In the genomic region with DNA sequence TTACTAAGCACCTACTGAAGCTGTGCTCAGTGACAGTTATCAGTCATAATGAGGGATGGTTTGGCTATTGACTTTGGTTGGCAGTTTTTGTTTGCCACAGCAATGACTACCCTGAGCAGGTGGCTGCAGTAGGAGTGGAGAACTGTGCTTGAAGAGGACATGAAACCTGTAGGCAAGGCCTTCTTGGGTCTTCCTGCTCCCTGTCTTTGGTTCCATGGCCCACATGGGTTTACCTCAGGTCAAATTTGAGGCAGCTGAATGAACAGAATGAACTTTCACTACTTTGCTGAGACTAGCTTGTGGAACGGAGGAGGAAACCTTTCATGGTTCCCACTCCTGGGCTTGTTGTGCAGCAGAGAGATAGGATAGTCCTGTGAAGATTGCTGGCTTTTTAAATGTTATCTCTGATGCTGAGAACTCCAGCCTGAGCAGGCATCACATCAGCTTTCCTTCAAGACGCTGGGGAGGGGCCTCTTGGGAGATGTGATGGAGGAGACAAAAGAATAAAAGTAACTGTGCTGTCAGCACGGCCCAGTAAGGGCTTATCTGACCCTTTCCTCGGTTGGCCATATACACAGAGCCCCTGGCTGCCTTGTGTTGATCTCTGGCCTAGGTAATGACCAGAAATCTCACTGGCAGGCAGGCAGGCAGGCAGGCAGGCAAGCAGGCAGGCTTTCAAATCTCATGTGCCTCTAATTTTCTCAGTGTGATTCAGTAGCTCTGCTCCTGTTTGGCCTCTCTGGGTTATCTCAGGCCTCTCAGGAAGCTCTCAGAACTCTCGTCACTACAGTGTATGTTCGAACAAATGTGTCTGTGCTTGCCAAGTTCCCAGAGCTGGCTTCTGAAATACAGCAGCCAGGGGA, we compare ENCODE assay signal across 1 cellular context.
TF ChIP-seq lines count a peak whose summit lies in the region.

No MANE protein-coding gene starts in this region.

TF ChIP-seq in K562, 482 proteins besides CTCF, POLR2A, EP300 and RAD21 (continued from another document and continues in another):
- TF ChIP-seq, protein P1, sequence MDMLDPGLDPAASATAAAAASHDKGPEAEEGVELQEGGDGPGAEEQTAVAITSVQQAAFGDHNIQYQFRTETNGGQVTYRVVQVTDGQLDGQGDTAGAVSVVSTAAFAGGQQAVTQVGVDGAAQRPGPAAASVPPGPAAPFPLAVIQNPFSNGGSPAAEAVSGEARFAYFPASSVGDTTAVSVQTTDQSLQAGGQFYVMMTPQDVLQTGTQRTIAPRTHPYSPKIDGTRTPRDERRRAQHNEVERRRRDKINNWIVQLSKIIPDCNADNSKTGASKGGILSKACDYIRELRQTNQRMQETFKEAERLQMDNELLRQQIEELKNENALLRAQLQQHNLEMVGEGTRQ (CRISPR knock-in tag; IDR thresholded peaks at IDR 0.05), result no peak
- TF ChIP-seq, protein P2, sequence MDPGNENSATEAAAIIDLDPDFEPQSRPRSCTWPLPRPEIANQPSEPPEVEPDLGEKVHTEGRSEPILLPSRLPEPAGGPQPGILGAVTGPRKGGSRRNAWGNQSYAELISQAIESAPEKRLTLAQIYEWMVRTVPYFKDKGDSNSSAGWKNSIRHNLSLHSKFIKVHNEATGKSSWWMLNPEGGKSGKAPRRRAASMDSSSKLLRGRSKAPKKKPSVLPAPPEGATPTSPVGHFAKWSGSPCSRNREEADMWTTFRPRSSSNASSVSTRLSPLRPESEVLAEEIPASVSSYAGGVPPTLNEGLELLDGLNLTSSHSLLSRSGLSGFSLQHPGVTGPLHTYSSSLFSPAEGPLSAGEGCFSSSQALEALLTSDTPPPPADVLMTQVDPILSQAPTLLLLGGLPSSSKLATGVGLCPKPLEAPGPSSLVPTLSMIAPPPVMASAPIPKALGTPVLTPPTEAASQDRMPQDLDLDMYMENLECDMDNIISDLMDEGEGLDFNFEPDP (CRISPR knock-in tag; IDR thresholded peaks at IDR 0.05), result no peak
- TF ChIP-seq RBM15 (IDR thresholded peaks at IDR 0.05; ENCODE audit: insufficient read depth, low read length) (no peak), XRCC4 (IDR thresholded peaks at IDR 0.05; ENCODE audit: extremely low read depth, insufficient read depth, insufficient read length) (no peak), TCF3 (CRISPR knock-in tag; IDR thresholded peaks at IDR 0.05) (peak; percentile 84), JUND (IDR thresholded peaks at IDR 0.05; ENCODE audit: borderline replicate concordance, low read depth, low read length) (peak; percentile 61), JUND (tag; IDR thresholded peaks at IDR 0.05; ENCODE audit: borderline replicate concordance, low read depth, low read length) (no peak), TAF1 (IDR thresholded peaks at IDR 0.05; ENCODE audit: control insufficient read depth, extremely low read depth, insufficient read depth, low read length, severe bottlenecking) (no peak), GTF2E2 (tag; IDR thresholded peaks at IDR 0.05) (no peak), EZH2 (IDR thresholded peaks at IDR 0.05; ENCODE audit: borderline replicate concordance, low read depth, low read length) (no peak), ZBTB1 (CRISPR knock-in tag; IDR thresholded peaks at IDR 0.05; ENCODE audit: borderline replicate concordance, low read depth) (no peak), SIRT6 (IDR thresholded peaks at IDR 0.05; ENCODE audit: low read depth, low read length) (no peak), HDGF (IDR thresholded peaks at IDR 0.05) (no peak), CBX3 (IDR thresholded peaks at IDR 0.05; ENCODE audit: borderline replicate concordance in 1 of 2, low read length in 2 of 2) (peak in 1 of 2 experiments; percentile 86; a peak in 1 of 3 replicates), ZC3H11A (IDR thresholded peaks at IDR 0.05; ENCODE audit: low read depth, low read length) (no peak), ZNF561 (CRISPR knock-in tag; conservative IDR thresholded peaks at IDR 0.05) (no peak), PYGO2 (tag; IDR thresholded peaks at IDR 0.05) (no peak), GABPB2 (CRISPR knock-in tag; conservative IDR thresholded peaks at IDR 0.05) (no peak), TOE1 (IDR thresholded peaks at IDR 0.05; ENCODE audit: borderline replicate concordance) (peak; percentile 48; the same call in 1 of the 2 replicates), TOE1 (CRISPR knock-in tag; IDR thresholded peaks at IDR 0.05; ENCODE audit: borderline replicate concordance, low read depth) (no peak), LEF1 (IDR thresholded peaks at IDR 0.05) (peak; percentile 64; the same call in 1 of the 2 replicates), SUPT5H (IDR thresholded peaks at IDR 0.05) (no peak), SLC30A9 (CRISPR knock-in tag; IDR thresholded peaks at IDR 0.05) (no peak), ZNF24 (IDR thresholded peaks at IDR 0.05) (0 out of 2 replicates have a peak, but pooled peaks have one; percentile 12), NFXL1 (CRISPR knock-in tag; IDR thresholded peaks at IDR 0.05) (0 out of 2 replicates have a peak, but pooled peaks have one; percentile 17), CTBP1 (IDR thresholded peaks at IDR 0.05; ENCODE audit: borderline replicate concordance) (peak; percentile 97), ZKSCAN1 (IDR thresholded peaks at IDR 0.05; ENCODE audit: low read depth, low read length) (no peak), ZNF384 (IDR thresholded peaks at IDR 0.05; ENCODE audit: low read depth, low read length) (no peak), MYC (IDR thresholded peaks at IDR 0.05; ENCODE audit: low read depth, low read length) (peak; percentile 31; the same call in 1 of the 2 replicates), MYC (CRISPR knock-in tag; IDR thresholded peaks at IDR 0.05; ENCODE audit: borderline replicate concordance, low read depth) (no peak), FOXK2 (conservative IDR thresholded peaks at IDR 0.05 in 1 of 2, IDR thresholded peaks at IDR 0.05 in 1 of 2; ENCODE audit: low read depth in 2 of 2) (peak; percentile 54 to 62; a peak in 2 of 4 replicates), NCOA4 (IDR thresholded peaks at IDR 0.05; ENCODE audit: partially characterized antibody) (no peak), RFX5 (IDR thresholded peaks at IDR 0.05; ENCODE audit: low read depth, low read length) (no peak), SMARCA5 (IDR thresholded peaks at IDR 0.05) (no peak), ZNF764 (CRISPR knock-in tag; IDR thresholded peaks at IDR 0.05; ENCODE audit: low read depth) (no peak), HNRNPLL (IDR thresholded peaks at IDR 0.05; ENCODE audit: low read depth, low read length, poor library complexity, severe bottlenecking) (no peak), GATA2 (CRISPR knock-in tag; IDR thresholded peaks at IDR 0.05) (peak; percentile 93)
- TF ChIP-seq, protein P3, sequence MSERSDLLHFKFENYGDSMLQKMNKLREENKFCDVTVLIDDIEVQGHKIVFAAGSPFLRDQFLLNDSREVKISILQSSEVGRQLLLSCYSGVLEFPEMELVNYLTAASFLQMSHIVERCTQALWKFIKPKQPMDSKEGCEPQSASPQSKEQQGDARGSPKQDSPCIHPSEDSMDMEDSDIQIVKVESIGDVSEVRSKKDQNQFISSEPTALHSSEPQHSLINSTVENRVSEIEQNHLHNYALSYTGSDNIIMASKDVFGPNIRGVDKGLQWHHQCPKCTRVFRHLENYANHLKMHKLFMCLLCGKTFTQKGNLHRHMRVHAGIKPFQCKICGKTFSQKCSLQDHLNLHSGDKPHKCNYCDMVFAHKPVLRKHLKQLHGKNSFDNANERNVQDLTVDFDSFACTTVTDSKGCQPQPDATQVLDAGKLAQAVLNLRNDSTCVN (CRISPR knock-in tag; IDR thresholded peaks at IDR 0.05), result no peak
- TF ChIP-seq, protein P4, sequence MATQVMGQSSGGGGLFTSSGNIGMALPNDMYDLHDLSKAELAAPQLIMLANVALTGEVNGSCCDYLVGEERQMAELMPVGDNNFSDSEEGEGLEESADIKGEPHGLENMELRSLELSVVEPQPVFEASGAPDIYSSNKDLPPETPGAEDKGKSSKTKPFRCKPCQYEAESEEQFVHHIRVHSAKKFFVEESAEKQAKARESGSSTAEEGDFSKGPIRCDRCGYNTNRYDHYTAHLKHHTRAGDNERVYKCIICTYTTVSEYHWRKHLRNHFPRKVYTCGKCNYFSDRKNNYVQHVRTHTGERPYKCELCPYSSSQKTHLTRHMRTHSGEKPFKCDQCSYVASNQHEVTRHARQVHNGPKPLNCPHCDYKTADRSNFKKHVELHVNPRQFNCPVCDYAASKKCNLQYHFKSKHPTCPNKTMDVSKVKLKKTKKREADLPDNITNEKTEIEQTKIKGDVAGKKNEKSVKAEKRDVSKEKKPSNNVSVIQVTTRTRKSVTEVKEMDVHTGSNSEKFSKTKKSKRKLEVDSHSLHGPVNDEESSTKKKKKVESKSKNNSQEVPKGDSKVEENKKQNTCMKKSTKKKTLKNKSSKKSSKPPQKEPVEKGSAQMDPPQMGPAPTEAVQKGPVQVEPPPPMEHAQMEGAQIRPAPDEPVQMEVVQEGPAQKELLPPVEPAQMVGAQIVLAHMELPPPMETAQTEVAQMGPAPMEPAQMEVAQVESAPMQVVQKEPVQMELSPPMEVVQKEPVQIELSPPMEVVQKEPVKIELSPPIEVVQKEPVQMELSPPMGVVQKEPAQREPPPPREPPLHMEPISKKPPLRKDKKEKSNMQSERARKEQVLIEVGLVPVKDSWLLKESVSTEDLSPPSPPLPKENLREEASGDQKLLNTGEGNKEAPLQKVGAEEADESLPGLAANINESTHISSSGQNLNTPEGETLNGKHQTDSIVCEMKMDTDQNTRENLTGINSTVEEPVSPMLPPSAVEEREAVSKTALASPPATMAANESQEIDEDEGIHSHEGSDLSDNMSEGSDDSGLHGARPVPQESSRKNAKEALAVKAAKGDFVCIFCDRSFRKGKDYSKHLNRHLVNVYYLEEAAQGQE (CRISPR knock-in tag; IDR thresholded peaks at IDR 0.05; ENCODE audit: low read depth), result no peak
- TF ChIP-seq, protein P5, sequence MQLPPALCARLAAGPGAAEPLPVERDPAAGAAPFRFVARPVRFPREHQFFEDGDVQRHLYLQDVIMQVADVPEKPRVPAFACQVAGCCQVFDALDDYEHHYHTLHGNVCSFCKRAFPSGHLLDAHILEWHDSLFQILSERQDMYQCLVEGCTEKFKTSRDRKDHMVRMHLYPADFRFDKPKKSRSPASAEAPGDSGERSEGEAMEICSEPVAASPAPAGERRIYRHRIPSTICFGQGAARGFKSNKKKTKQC (CRISPR knock-in tag; IDR thresholded peaks at IDR 0.05), result no peak
- TF ChIP-seq, protein P6, sequence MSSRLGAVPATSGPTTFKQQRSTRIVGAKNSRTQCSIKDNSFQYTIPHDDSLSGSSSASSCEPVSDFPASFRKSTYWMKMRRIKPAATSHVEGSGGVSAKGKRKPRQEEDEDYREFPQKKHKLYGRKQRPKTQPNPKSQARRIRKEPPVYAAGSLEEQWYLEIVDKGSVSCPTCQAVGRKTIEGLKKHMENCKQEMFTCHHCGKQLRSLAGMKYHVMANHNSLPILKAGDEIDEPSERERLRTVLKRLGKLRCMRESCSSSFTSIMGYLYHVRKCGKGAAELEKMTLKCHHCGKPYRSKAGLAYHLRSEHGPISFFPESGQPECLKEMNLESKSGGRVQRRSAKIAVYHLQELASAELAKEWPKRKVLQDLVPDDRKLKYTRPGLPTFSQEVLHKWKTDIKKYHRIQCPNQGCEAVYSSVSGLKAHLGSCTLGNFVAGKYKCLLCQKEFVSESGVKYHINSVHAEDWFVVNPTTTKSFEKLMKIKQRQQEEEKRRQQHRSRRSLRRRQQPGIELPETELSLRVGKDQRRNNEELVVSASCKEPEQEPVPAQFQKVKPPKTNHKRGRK (tag; IDR thresholded peaks at IDR 0.05), result no peak
- TF ChIP-seq, protein P7, sequence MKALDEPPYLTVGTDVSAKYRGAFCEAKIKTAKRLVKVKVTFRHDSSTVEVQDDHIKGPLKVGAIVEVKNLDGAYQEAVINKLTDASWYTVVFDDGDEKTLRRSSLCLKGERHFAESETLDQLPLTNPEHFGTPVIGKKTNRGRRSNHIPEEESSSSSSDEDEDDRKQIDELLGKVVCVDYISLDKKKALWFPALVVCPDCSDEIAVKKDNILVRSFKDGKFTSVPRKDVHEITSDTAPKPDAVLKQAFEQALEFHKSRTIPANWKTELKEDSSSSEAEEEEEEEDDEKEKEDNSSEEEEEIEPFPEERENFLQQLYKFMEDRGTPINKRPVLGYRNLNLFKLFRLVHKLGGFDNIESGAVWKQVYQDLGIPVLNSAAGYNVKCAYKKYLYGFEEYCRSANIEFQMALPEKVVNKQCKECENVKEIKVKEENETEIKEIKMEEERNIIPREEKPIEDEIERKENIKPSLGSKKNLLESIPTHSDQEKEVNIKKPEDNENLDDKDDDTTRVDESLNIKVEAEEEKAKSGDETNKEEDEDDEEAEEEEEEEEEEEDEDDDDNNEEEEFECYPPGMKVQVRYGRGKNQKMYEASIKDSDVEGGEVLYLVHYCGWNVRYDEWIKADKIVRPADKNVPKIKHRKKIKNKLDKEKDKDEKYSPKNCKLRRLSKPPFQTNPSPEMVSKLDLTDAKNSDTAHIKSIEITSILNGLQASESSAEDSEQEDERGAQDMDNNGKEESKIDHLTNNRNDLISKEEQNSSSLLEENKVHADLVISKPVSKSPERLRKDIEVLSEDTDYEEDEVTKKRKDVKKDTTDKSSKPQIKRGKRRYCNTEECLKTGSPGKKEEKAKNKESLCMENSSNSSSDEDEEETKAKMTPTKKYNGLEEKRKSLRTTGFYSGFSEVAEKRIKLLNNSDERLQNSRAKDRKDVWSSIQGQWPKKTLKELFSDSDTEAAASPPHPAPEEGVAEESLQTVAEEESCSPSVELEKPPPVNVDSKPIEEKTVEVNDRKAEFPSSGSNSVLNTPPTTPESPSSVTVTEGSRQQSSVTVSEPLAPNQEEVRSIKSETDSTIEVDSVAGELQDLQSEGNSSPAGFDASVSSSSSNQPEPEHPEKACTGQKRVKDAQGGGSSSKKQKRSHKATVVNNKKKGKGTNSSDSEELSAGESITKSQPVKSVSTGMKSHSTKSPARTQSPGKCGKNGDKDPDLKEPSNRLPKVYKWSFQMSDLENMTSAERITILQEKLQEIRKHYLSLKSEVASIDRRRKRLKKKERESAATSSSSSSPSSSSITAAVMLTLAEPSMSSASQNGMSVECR (CRISPR knock-in tag; IDR thresholded peaks at IDR 0.05), result no peak
- TF ChIP-seq, protein P8, sequence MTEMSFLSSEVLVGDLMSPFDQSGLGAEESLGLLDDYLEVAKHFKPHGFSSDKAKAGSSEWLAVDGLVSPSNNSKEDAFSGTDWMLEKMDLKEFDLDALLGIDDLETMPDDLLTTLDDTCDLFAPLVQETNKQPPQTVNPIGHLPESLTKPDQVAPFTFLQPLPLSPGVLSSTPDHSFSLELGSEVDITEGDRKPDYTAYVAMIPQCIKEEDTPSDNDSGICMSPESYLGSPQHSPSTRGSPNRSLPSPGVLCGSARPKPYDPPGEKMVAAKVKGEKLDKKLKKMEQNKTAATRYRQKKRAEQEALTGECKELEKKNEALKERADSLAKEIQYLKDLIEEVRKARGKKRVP (CRISPR knock-in tag; IDR thresholded peaks at IDR 0.05), result 0 out of 2 replicates have a peak, but pooled peaks have one; percentile 6
- TF ChIP-seq, protein P9, sequence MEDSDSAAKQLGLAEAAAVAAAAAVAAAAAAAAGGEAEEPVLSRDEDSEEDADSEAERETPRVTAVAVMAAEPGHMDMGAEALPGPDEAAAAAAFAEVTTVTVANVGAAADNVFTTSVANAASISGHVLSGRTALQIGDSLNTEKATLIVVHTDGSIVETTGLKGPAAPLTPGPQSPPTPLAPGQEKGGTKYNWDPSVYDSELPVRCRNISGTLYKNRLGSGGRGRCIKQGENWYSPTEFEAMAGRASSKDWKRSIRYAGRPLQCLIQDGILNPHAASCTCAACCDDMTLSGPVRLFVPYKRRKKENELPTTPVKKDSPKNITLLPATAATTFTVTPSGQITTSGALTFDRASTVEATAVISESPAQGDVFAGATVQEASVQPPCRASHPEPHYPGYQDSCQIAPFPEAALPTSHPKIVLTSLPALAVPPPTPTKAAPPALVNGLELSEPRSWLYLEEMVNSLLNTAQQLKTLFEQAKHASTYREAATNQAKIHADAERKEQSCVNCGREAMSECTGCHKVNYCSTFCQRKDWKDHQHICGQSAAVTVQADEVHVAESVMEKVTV (CRISPR knock-in tag; IDR thresholded peaks at IDR 0.05), result no peak
